ENCODE assay signal across 8 cellular contexts in the genomic region with DNA sequence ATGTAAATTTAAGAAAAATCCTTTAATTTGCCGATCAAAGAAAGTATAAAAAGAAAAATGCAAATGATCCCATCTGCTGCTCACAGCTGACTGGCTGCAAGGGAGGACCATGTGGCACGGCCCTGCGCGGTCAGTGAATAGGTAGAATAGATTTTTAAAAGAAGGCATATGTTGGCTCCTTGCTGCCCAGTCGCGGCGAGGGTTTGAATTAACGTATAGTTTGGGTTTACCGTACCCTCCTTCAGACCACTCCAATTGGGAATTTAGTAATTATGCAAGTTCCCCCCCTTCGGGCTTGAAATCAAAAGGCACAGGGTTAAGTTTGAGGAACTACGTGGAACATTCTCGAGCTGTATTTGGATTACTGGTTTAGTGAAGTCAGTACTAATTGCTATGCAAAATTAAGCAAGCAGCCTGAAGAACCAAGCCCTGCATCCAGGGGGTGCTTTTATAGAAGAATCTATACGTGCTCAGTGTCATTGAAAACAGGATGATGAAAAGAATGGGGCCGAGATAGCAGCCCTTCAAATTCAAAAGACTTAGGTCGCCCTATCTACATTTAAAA. TPM values are rescaled to one million over a fixed set of nuclear protein-coding genes. Genes with fewer than 3 reads are reported as not detected.
DNase-seq lines count a peak whose midpoint lies in the region; FAIRE-seq and TF ChIP-seq lines count a peak whose summit lies in the region.

No MANE protein-coding gene starts in this region.

- WGBS in liver = 4% methylated on average over 15 of the region's 15 CpGs

- H3K27me3 ChIP-seq in liver (ENCODE audit: control insufficient read depth in 4 of 4, insufficient read depth in 4 of 4, low read length in 3 of 4) (no peaks in the 10 kb centered on the region), subcutaneous abdominal adipose tissue (ENCODE audit: control insufficient read depth in 5 of 5, insufficient read depth in 4 of 5, low read length in 5 of 5) (peaks cover 0 to 10% (median 3%) of the 10 kb centered on the region in 5 donors)

- POLR2A ChIA-PET in RWPE1 (lab: Yijun Ruan, JAX; ENCODE audit: low non-redundant PET) = no interaction called here

- peaks cover 0 to 21% (median 16%) of the 10 kb centered on the region in 4 donors for H3K4me1 ChIP-seq in liver (ENCODE audit: control insufficient read depth in 4 of 4, insufficient read depth in 4 of 4, low read length in 3 of 4)
- H3K4me1 ChIP-seq in subcutaneous abdominal adipose tissue (ENCODE audit: control insufficient read depth in 5 of 5, insufficient read depth in 5 of 5, low read length in 5 of 5) = peaks cover 4 to 22% (median 19%) of the 10 kb centered on the region in 5 donors

- no peak for FAIRE-seq in urothelium cell line (lab: Jason Lieb, UNC)

- H3K9ac ChIP-seq in liver (ENCODE audit: low read depth in 1 of 2, low read length in 2 of 2) (peak overlapping the region in 1 of 2 donors; percentile 30), subcutaneous abdominal adipose tissue (ENCODE audit: low read length in 5 of 5) (peak overlapping the region in 2 of 5 donors; percentile 26 to 43)

- H3K27ac ChIP-seq in RWPE1 (peak overlapping the region; percentile 87), liver (ENCODE audit: low read depth in 1 of 2, low read length in 2 of 2) (peak overlapping the region in 1 of 2 donors; percentile 46), subcutaneous abdominal adipose tissue (ENCODE audit: low read depth, low read length) (no peak overlapping the region)

- H3K4me3 ChIP-seq in cardiac fibroblast (replicated peaks in 1 of 2; ENCODE audit: low read depth in 2 of 2, low read length in 2 of 2) (peak overlapping the region; percentile 60 to 61), liver (ENCODE audit: low read depth in 1 of 3, low read length in 3 of 3) (peak overlapping the region; percentile 57 to 93 (median 70)), subcutaneous abdominal adipose tissue (ENCODE audit: low read depth in 1 of 5, low read length in 5 of 5) (peak overlapping the region; percentile 66 to 76 (median 74))

- H3K9me3 ChIP-seq in liver (ENCODE audit: control insufficient read depth in 4 of 4, low read length in 3 of 4) (no peaks in the 10 kb centered on the region), subcutaneous abdominal adipose tissue (ENCODE audit: control insufficient read depth in 5 of 5, low read length in 5 of 5) (no peaks in the 10 kb centered on the region)

- H3K36me3 ChIP-seq in liver (ENCODE audit: control insufficient read depth in 4 of 4, insufficient read depth in 3 of 4, low read depth in 1 of 4, low read length in 3 of 4) (no peaks in the 10 kb centered on the region), subcutaneous abdominal adipose tissue (ENCODE audit: control insufficient read depth in 5 of 5, insufficient read depth in 5 of 5, low read length in 5 of 5) (no peaks in the 10 kb centered on the region)

- CTCF ChIA-PET in RWPE1 (lab: Yijun Ruan, JAX) = no interaction called here

- in situ Hi-C loops in KBM-7 (cut with MboI; ENCODE audit: low pct_unique_long_range_greater_than_20kb, low sequenced_read_pairs) = no loop called here

- TF ChIP-seq CTCF in RWPE1 (conservative IDR thresholded peaks at IDR 0.05; ENCODE audit: low read depth) (no peak), cardiac fibroblast (IDR thresholded peaks at IDR 0.05; ENCODE audit: low read depth, low read length) (peak; percentile 12), liver (IDR thresholded peaks at IDR 0.05; ENCODE audit: low read depth, low read length, missing input control) (no peak)

- no peak for TF ChIP-seq RAD21 in liver (IDR thresholded peaks at IDR 0.05)

- DNase-seq in ELF-1 (ENCODE audit: low read depth, low spot score) (peak; percentile 85), KBM-7 (peak; percentile 84), RWPE1 (ENCODE audit: low spot score) (no peak), cardiac fibroblast (ENCODE audit: low read depth in 2 of 2) (peak in 1 of 2 donors; percentile 25), SW 1271 (lab: John Stamatoyannopoulos, UW) (no peak), urothelium cell line (ENCODE audit: low spot score) (no peak)

TF ChIP-seq in liver, 16 proteins besides CTCF, POLR2A, EP300 and RAD21:
- TF ChIP-seq MAX (IDR thresholded peaks at IDR 0.05) (peak; percentile 35), JUND (IDR thresholded peaks at IDR 0.05) (no peak)

RNA-seq across cellular contexts. Expression of gene BEND3, which starts 1.1 kb away (rescaled TPM):
- 1 to 10 TPM; 1.7 TPM for total RNA-seq in liver
- under 1 TPM; 0.47 to 0.76 TPM for polyA plus RNA-seq in liver

Comparison
In these comparisons a context has a peak if more than half of its experiments do, and no peak if none do; other contexts are left out.
1. DNase-seq: peak in ELF-1 (single experiment) and KBM-7 (single experiment); none in RWPE1 (single experiment), SW 1271 (0 of 2) and urothelium cell line (single experiment).
2. Peak in every context shown above with its lines, with median percentiles within 50 percentile points of each other: H3K4me3 ChIP-seq.